ENCODE assay signal across 9 cellular contexts in the genomic region with DNA sequence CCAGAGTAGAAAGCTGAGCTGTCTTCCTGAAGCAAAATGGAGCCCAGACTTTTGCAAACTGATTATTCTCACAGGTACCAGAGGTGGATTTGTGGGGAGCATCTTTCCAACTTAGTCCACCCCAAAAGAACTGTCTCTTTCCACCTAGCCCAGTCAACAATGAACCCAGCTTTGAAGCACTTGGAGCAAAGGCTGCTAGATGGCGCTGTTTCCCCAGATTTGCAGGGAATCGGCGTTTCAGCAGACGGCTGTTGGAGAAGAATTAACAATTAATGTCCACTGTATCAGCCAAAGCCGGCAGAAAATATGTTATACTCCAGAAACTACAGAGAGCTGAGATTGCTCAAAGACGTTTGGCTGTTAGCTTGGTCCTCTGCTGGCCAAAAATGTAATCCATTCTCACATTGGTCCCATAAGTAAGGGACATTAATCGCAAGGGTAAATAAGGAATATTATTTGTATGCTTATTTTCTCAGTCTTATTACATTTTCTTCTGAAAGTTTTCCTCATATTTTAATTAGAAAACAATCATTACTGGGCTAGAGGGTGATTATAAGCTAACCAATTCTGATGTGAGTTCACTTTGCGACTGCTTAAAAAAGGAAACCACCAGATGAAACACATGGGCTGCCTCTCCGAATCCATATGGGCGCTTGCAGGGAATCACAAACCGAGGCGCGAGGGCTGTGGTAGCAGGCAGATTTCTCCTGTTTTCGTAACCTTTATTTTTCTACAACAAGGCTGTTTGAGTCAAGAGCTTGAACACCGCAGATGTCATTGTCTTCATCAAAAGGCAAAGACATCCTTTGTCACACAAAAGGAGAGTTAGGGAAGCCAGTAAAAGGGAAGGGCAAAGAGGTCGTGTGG.
DNase-seq lines count a peak whose midpoint lies in the region; ATAC-seq, FAIRE-seq and TF ChIP-seq lines count a peak whose summit lies in the region.
"Had no signal": no experiment of that assay in that cellular context is flagged by ENCODE, and none has a peak within 500 bp of the region (broad histone marks: within the 10 kb centered on the region; RNA-seq: fewer than 3 reads in every experiment).

No MANE protein-coding gene starts in this region.

- peaks cover 13% of the 10 kb centered on the region for H3K4me1 Mint-ChIP-seq in endothelial cell (ENCODE audit: unreplicated experiment)

- no peak overlapping the region for H3K27ac Mint-ChIP-seq in endothelial cell (ENCODE audit: unreplicated experiment)

- H3K9me3 Mint-ChIP-seq in endothelial cell (ENCODE audit: unreplicated experiment), result no peaks in the 10 kb centered on the region

- H3K4me3 ChIP-seq in MG63, result no peak overlapping the region
- no peak overlapping the region for H3K4me3 ChIP-seq in mucosa of descending colon

- peak; percentile 68 for ATAC-seq in GM19043 (IDR thresholded peaks at IDR 0.05; ENCODE audit: low read depth, unreplicated experiment)
- no peak for ATAC-seq in mucosa of descending colon
- ATAC-seq in GM21381 (IDR thresholded peaks at IDR 0.05; ENCODE audit: unreplicated experiment), result no peak
- no peak for ATAC-seq in HG02623 (IDR thresholded peaks at IDR 0.05; ENCODE audit: unreplicated experiment)

- H3K4me3 Mint-ChIP-seq in endothelial cell (ENCODE audit: unreplicated experiment), result no peak overlapping the region

- H3K4me1 ChIP-seq in mucosa of descending colon (ENCODE audit: low read depth), result no peaks in the 10 kb centered on the region

- H3K27me3 Mint-ChIP-seq in endothelial cell (ENCODE audit: unreplicated experiment), result peaks cover 3% of the 10 kb centered on the region

- FAIRE-seq in D721Med (lab: Jason Lieb, UNC), result peak; percentile 93
- FAIRE-seq: TTC549 had no signal

- H3K36me3 ChIP-seq in MG63 (no peaks in the 10 kb centered on the region), mucosa of descending colon (ENCODE audit: low read depth) (no peaks in the 10 kb centered on the region)

- intact Hi-C loops in mucosa of descending colon (cut with DNase I, micrococcal nuclease), result no loop called here

- no peaks in the 10 kb centered on the region for H3K9me3 ChIP-seq in MG63
- H3K9me3 ChIP-seq in mucosa of descending colon, result no peaks in the 10 kb centered on the region

- TF ChIP-seq CTCF in D721Med (IDR thresholded peaks at IDR 0.05; ENCODE audit: insufficient read depth, missing control alignments), result peak; percentile 91
- peak; percentile 85 for TF ChIP-seq CTCF in endothelial cell (IDR thresholded peaks at IDR 0.05; ENCODE audit: unreplicated experiment)
- TF ChIP-seq CTCF in mucosa of descending colon (IDR thresholded peaks at IDR 0.05), result peak; percentile 21

- H3K27me3 ChIP-seq in MG63, result peaks cover 8% of the 10 kb centered on the region; the same call in 1 of the 2 replicates

- DNase-seq in D721Med (ENCODE audit: insufficient read length, low spot score) (peak; percentile 48), MG63 (peak; percentile 28), SHP77 (lab: John Stamatoyannopoulos, UW) (peak; percentile 27 to 63), endothelial cell (ENCODE audit: low spot score) (peak; percentile 75), mucosa of descending colon (peak in 2 of 3 donors; percentile 31 to 55)

- no peaks in the 10 kb centered on the region for H3K36me3 Mint-ChIP-seq in endothelial cell (ENCODE audit: low read depth, unreplicated experiment)

Comparison
In these comparisons a context has a peak if more than half of its experiments do, and no peak if none do; other contexts are left out.
1. CTCF ChIP-seq: peak in every context shown above with its lines; median percentile 91 in D721Med; 85 in endothelial cell; 21 in mucosa of descending colon.